8 cellular contexts compared by ENCODE assay signal in genomic region chr1:225923692-225924555, GRCh38. TPM values are rescaled to one million over a fixed set of nuclear protein-coding genes. Genes with fewer than 3 reads are reported as not detected.
DNase-seq lines count a peak whose midpoint lies in the region; ATAC-seq and TF ChIP-seq lines count a peak whose summit lies in the region.

TSS of gene PYCR2 (minus strand) at chr1:225924250. CDS start at chr1:225924110, 140 bp downstream.

- no peak for TF ChIP-seq CTCF in HFFc6 (IDR thresholded peaks at IDR 0.05)
- TF ChIP-seq CTCF in NB4 (IDR thresholded peaks at IDR 0.05; ENCODE audit: low read depth, low read length), result no peak
- no peak for TF ChIP-seq CTCF in omental fat pad (IDR thresholded peaks at IDR 0.05)
- no peak for TF ChIP-seq CTCF in testis (IDR thresholded peaks at IDR 0.05)

- H3K27ac Mint-ChIP-seq in HFFc6, result peak within 1 kb of the TSS; percentile 90
- peak within 1 kb of the TSS; percentile 94 for H3K27ac Mint-ChIP-seq in activated naive CD4-positive, alpha-beta T cell treated with anti-CD3 and anti-CD28 coated beads, Interleukin-2, amount 10 ng/mL, durations not matched to agents 7 days and 5 days

- H3K36me3 ChIP-seq in SK-N-MC (ENCODE audit: insufficient read depth, low read length) (peaks cover 14% of the 10 kb centered on the region; the same call in 1 of the 2 replicates), testis (ENCODE audit: low read depth, missing control alignments) (no peaks in the 10 kb centered on the region)

- peaks cover 41% of the 10 kb centered on the region for H3K4me1 Mint-ChIP-seq in HFFc6 (ENCODE audit: low read depth)
- peaks cover 66% of the 10 kb centered on the region for H3K4me1 Mint-ChIP-seq in activated naive CD4-positive, alpha-beta T cell treated with anti-CD3 and anti-CD28 coated beads, Interleukin-2, amount 10 ng/mL, durations not matched to agents 7 days and 5 days

- TF ChIP-seq POLR2A in NB4 (IDR thresholded peaks at IDR 0.05; ENCODE audit: extremely low read depth, insufficient read length) (peak; percentile 83), testis (IDR thresholded peaks at IDR 0.05) (peak; percentile 96)

- H3K4me3 Mint-ChIP-seq in HFFc6, result peak within 1 kb of the TSS; percentile 94
- H3K4me3 Mint-ChIP-seq in activated naive CD4-positive, alpha-beta T cell treated with anti-CD3 and anti-CD28 coated beads, Interleukin-2, amount 10 ng/mL, durations not matched to agents 7 days and 5 days, result peak within 1 kb of the TSS; percentile 96

- DNase-seq in GM04503 (ENCODE audit: low read depth), result peak; percentile 77
- peak; percentile 91 for DNase-seq in HFFc6
- DNase-seq in NB4 (ENCODE audit: low read depth), result peak; percentile 99
- peak; percentile 52 for DNase-seq in SK-N-MC (ENCODE audit: low read depth, low spot score)
- DNase-seq in activated naive CD4-positive, alpha-beta T cell treated with anti-CD3 and anti-CD28 coated beads, Interleukin-2, amount 10 ng/mL, durations not matched to agents 7 days and 5 days, result peak; percentile 97
- peak; percentile 95 for DNase-seq in globus pallidus (ENCODE audit: low spot score)
- peak; percentile 69 for DNase-seq in omental fat pad (ENCODE audit: low spot score)
- DNase-seq in testis, result peak; percentile 95

- no peaks in the 10 kb centered on the region for H3K27me3 ChIP-seq in testis

- no peaks in the 10 kb centered on the region; the same call in 1 of the 2 replicates for H3K36me3 Mint-ChIP-seq in HFFc6 (ENCODE audit: low read depth)
- H3K36me3 Mint-ChIP-seq in activated naive CD4-positive, alpha-beta T cell treated with anti-CD3 and anti-CD28 coated beads, Interleukin-2, amount 10 ng/mL, durations not matched to agents 7 days and 5 days, result peaks cover 33% of the 10 kb centered on the region

- no peaks in the 10 kb centered on the region; the same call in 1 of the 2 replicates for H3K27me3 Mint-ChIP-seq in HFFc6 (ENCODE audit: insufficient read depth)
- H3K27me3 Mint-ChIP-seq in activated naive CD4-positive, alpha-beta T cell treated with anti-CD3 and anti-CD28 coated beads, Interleukin-2, amount 10 ng/mL, durations not matched to agents 7 days and 5 days, result no peaks in the 10 kb centered on the region

- ATAC-seq in omental fat pad (ENCODE audit: low FRiP score), result peak; percentile 98

- H3K9me3 Mint-ChIP-seq in HFFc6, result no peaks in the 10 kb centered on the region
- no peaks in the 10 kb centered on the region for H3K9me3 Mint-ChIP-seq in activated naive CD4-positive, alpha-beta T cell treated with anti-CD3 and anti-CD28 coated beads, Interleukin-2, amount 10 ng/mL, durations not matched to agents 7 days and 5 days

- H3K4me1 ChIP-seq in testis, result peaks cover 15% of the 10 kb centered on the region

- H3K27ac ChIP-seq in SK-N-MC (peak within 1 kb of the TSS; percentile 81), testis (peak within 1 kb of the TSS; percentile 77 to 91)

- CTCF ChIA-PET in activated naive CD4-positive, alpha-beta T cell treated with anti-CD3 and anti-CD28 coated beads, Interleukin-2, amount 10 ng/mL, durations not matched to agents 7 days and 5 days (lab: Charles Lee), result interaction anchor here (1.0 to 1.9 kb wide), 4 partner anchors 13 to 456 kb away, joined by 3 to 7 read pairs (median 5); partner anchors contain the start of gene SRP9

- intact Hi-C loops in testis (cut with DNase I; ENCODE audit: low total_unique reads), result no loop called here

- 0 to 1% methylated on average over 28 to 46 of the region's 80 CpGs for WGBS in testis, 2 donors

- no peaks in the 10 kb centered on the region for H3K9me3 ChIP-seq in SK-N-MC (ENCODE audit: low read depth, low read length)
- H3K9me3 ChIP-seq in testis, result no peaks in the 10 kb centered on the region

- peak within 1 kb of the TSS; percentile 93 for H3K9ac ChIP-seq in SK-N-MC (ENCODE audit: insufficient read length)

- H3K4me3 ChIP-seq in NB4 (ENCODE audit: low read depth, low read length) (peak within 1 kb of the TSS; percentile 84), SK-N-MC (peak within 1 kb of the TSS; percentile 95), testis (peak within 1 kb of the TSS; percentile 83 to 90)

RNA-seq across cellular contexts. Expression of gene PYCR2, which starts in this region (rescaled TPM):
- 10 to 100 TPM; 50.7 to 56.3 (median 52.8) TPM for total RNA-seq in HFFc6 (2021; fragmentation: NEBNext Ultra II Directional; extraction: Animal tissue kit (Norgen Biotek cat#: 25700))
- total RNA-seq in omental fat pad (10 to 100 TPM; 33.5 to 52.6 (median 45.6) TPM), testis (10 to 100 TPM; 60.7 to 64.2 TPM)
- polyA plus RNA-seq in testis (ENCODE audit: insufficient read depth, low read depth, low replicate concordance), result 85.3 TPM

Comparison
In these comparisons a context has a peak if more than half of its experiments do, and no peak if none do; other contexts are left out.
1. Peak in every context shown above with its lines: DNase-seq, ATAC-seq, H3K4me3 ChIP-seq and H3K27ac ChIP-seq.